Comparison of ENCODE assay signal across 8 cellular contexts in the genomic region with DNA sequence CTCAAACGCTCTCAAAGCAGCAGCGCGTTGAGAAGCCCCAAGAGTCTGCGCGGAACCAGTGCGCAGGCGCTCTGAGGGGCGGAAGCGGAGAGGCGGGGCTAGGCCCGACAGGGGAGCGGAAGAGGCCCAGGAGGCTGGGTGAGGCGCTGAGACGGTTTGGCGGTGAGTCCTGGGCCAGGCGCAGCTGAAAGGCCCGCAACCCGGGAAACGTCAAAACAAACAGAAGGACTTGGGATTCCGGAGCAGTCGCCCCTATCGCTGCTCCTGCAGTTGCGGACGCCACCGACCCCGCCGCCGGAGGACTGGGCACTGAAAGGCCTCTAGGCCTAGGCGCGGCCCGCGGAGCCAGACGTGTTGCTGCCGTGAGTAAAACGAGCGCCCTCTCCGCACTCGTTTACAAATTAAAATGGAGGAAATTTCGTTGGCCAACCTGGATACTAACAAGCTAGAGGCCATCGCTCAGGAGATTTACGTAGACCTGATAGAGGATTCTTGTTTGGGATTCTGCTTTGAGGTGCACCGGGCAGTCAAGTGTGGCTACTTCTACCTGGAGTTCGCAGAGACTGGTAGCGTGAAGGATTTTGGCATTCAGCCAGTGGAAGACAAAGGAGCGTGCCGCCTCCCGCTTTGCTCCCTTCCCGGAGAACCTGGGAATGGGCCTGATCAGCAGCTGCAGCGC. TPM values are rescaled to one million over a fixed set of nuclear protein-coding genes. Genes with fewer than 3 reads are reported as not detected.
DNase-seq lines count a peak whose midpoint lies in the region; TF ChIP-seq lines count a peak whose summit lies in the region.

A gene with protein sequence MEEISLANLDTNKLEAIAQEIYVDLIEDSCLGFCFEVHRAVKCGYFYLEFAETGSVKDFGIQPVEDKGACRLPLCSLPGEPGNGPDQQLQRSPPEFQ (plus strand): TSS at position 129 of the 679 bp plus-strand sequence. CDS start 278 bp downstream, at position 407.

- H3K27me3 Mint-ChIP-seq in activated naive CD4-positive, alpha-beta T cell treated with anti-CD3 and anti-CD28 coated beads, Interleukin-2, amount 10 ng/mL, durations not matched to agents 7 days and 5 days: no peaks in the 10 kb centered on the region

- H3K4me3 ChIP-seq in HFF-Myc (replicated peaks; ENCODE audit: low read depth, low read length) (peak within 1 kb of the TSS; percentile 93), suprapubic skin (peak within 1 kb of the TSS; percentile 76)

- H3K27me3 ChIP-seq in suprapubic skin: no peaks in the 10 kb centered on the region

- peak within 1 kb of the TSS; percentile 97 for H3K4me3 Mint-ChIP-seq in activated naive CD4-positive, alpha-beta T cell treated with anti-CD3 and anti-CD28 coated beads, Interleukin-2, amount 10 ng/mL, durations not matched to agents 7 days and 5 days

- no peak for TF ChIP-seq EP300 in suprapubic skin (IDR thresholded peaks at IDR 0.05)

- peaks cover 45% of the 10 kb centered on the region for H3K4me1 Mint-ChIP-seq in activated naive CD4-positive, alpha-beta T cell treated with anti-CD3 and anti-CD28 coated beads, Interleukin-2, amount 10 ng/mL, durations not matched to agents 7 days and 5 days

- peaks cover 47% of the 10 kb centered on the region for H3K4me1 ChIP-seq in suprapubic skin

- peak; percentile 88 for DNase-seq in GM04504 (ENCODE audit: low read depth)
- peak; percentile 70 for DNase-seq in HFF-Myc (ENCODE audit: extremely low read depth, low read depth)
- DNase-seq in NAMALWA (ENCODE audit: low spot score): peak; percentile 98
- DNase-seq in SK-N-DZ (ENCODE audit: low spot score): peak; percentile 95
- DNase-seq in activated naive CD4-positive, alpha-beta T cell treated with anti-CD3 and anti-CD28 coated beads, Interleukin-2, amount 10 ng/mL, durations not matched to agents 7 days and 5 days: peak; percentile 96
- peak; percentile 94 for DNase-seq in germinal center (ENCODE audit: low spot score)
- DNase-seq in nucleus accumbens (lab: John Stamatoyannopoulos, UW): peak in 55 of 56 donors; percentile 32 to 95 (median 87)
- peak; percentile 93 to 95 for DNase-seq in suprapubic skin (ENCODE audit: low spot score in 2 of 2)

- CTCF ChIA-PET in activated naive CD4-positive, alpha-beta T cell treated with anti-CD3 and anti-CD28 coated beads, Interleukin-2, amount 10 ng/mL, durations not matched to agents 7 days and 5 days (lab: Charles Lee): interaction anchor here (1.0 kb wide), 1 partner anchor 35 kb away, joined by 3 read pairs; no protein-coding TSS in a partner anchor

- H3K27ac Mint-ChIP-seq in activated naive CD4-positive, alpha-beta T cell treated with anti-CD3 and anti-CD28 coated beads, Interleukin-2, amount 10 ng/mL, durations not matched to agents 7 days and 5 days: peak within 1 kb of the TSS; percentile 95

- H3K9me3 Mint-ChIP-seq in activated naive CD4-positive, alpha-beta T cell treated with anti-CD3 and anti-CD28 coated beads, Interleukin-2, amount 10 ng/mL, durations not matched to agents 7 days and 5 days: no peaks in the 10 kb centered on the region

- H3K27ac ChIP-seq in suprapubic skin: peak within 1 kb of the TSS; percentile 97

- peaks cover 46% of the 10 kb centered on the region for H3K36me3 Mint-ChIP-seq in activated naive CD4-positive, alpha-beta T cell treated with anti-CD3 and anti-CD28 coated beads, Interleukin-2, amount 10 ng/mL, durations not matched to agents 7 days and 5 days

- H3K36me3 ChIP-seq in suprapubic skin: no peaks in the 10 kb centered on the region

- no peak for TF ChIP-seq CTCF in HFF-Myc (IDR thresholded peaks at IDR 0.05; ENCODE audit: low read depth, low read length, missing control alignments)
- TF ChIP-seq CTCF in suprapubic skin (IDR thresholded peaks at IDR 0.05): no peak

- WGBS in suprapubic skin: 0% methylated on average over 49 of the region's 49 CpGs

- peak in 1 of 2 donors; percentile 75 for TF ChIP-seq POLR2A in suprapubic skin (IDR thresholded peaks at IDR 0.05)

- H3K9me3 ChIP-seq in suprapubic skin: no peaks in the 10 kb centered on the region

RNA-seq across cellular contexts. Expression of the gene that starts here (rescaled TPM):
- polyA plus RNA-seq in SK-N-DZ (2014; cell fraction: cytosol; rRNA removed): 41.4 and 44.8 TPM in 2 replicates
- 19.1 and 21.8 TPM in 2 replicates for polyA plus RNA-seq in SK-N-DZ (2014; cell fraction: nucleus; rRNA removed)
- total RNA-seq in suprapubic skin: 10 to 100 TPM; 27.5 to 35.6 (median 31.1) TPM

Comparison
In these comparisons a context has a peak if more than half of its experiments do, and no peak if none do; other contexts are left out.
1. Peak in every context shown above with its lines: DNase-seq, H3K4me3 ChIP-seq and H3K27ac ChIP-seq.